In genomic region chr4:132564920-132565319, GRCh38 we compare ENCODE assay signal across 1 cellular context.
TF ChIP-seq lines count a peak whose summit lies in the region.

No MANE protein-coding gene starts in this region.

TF ChIP-seq in HepG2, 621 proteins besides CTCF, POLR2A, EP300 and RAD21 (continued from another document):
- TF ChIP-seq, protein P1, sequence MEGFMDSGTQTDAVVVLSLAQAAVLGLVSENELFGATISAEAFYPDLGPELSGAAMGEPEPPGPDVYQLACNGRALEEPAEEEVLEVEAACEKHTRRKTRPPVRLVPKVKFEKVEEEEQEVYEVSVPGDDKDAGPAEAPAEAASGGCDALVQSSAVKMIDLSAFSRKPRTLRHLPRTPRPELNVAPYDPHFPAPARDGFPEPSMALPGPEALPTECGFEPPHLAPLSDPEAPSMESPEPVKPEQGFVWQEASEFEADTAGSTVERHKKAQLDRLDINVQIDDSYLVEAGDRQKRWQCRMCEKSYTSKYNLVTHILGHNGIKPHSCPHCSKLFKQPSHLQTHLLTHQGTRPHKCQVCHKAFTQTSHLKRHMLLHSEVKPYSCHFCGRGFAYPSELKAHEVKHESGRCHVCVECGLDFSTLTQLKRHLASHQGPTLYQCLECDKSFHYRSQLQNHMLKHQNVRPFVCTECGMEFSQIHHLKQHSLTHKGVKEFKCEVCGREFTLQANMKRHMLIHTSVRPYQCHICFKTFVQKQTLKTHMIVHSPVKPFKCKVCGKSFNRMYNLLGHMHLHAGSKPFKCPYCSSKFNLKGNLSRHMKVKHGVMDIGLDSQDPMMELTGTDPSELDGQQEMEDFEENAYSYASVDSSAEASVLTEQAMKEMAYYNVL (CRISPR knock-in tag; IDR thresholded peaks at IDR 0.05; ENCODE audit: borderline replicate concordance), result no peak
- no peak for TF ChIP-seq ZBTB44 (CRISPR knock-in tag; IDR thresholded peaks at IDR 0.05)
- no peak for TF ChIP-seq ZMYM2 (CRISPR knock-in tag; IDR thresholded peaks at IDR 0.05)
- TF ChIP-seq SPEN (CRISPR knock-in tag; IDR thresholded peaks at IDR 0.05; ENCODE audit: low read depth), result no peak
- no peak for TF ChIP-seq YY1 (IDR thresholded peaks at IDR 0.05; ENCODE audit: insufficient read depth, insufficient replicate concordance, low read depth, low read length)
- no peak for TF ChIP-seq ZSCAN21 (CRISPR knock-in tag; IDR thresholded peaks at IDR 0.05; ENCODE audit: borderline replicate concordance)
- no peak for TF ChIP-seq EEA1 (CRISPR knock-in tag; IDR thresholded peaks at IDR 0.05; ENCODE audit: borderline replicate concordance)
- TF ChIP-seq ZNF577 (CRISPR knock-in tag; IDR thresholded peaks at IDR 0.05; ENCODE audit: borderline replicate concordance, low read depth), result no peak
- no peak for TF ChIP-seq ZNF142 (CRISPR knock-in tag; IDR thresholded peaks at IDR 0.05)
- no peak for TF ChIP-seq MEF2D (CRISPR knock-in tag; IDR thresholded peaks at IDR 0.05)
- TF ChIP-seq, protein P2, sequence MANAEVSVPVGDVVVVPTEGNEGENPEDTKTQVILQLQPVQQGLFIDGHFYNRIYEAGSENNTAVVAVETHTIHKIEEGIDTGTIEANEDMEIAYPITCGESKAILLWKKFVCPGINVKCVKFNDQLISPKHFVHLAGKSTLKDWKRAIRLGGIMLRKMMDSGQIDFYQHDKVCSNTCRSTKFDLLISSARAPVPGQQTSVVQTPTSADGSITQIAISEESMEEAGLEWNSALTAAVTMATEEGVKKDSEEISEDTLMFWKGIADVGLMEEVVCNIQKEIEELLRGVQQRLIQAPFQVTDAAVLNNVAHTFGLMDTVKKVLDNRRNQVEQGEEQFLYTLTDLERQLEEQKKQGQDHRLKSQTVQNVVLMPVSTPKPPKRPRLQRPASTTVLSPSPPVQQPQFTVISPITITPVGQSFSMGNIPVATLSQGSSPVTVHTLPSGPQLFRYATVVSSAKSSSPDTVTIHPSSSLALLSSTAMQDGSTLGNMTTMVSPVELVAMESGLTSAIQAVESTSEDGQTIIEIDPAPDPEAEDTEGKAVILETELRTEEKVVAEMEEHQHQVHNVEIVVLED (CRISPR knock-in tag; IDR thresholded peaks at IDR 0.05; ENCODE audit: borderline replicate concordance), result no peak
TF ChIP-seq in HepG2: peak in this region for 0.
